In the genomic region with DNA sequence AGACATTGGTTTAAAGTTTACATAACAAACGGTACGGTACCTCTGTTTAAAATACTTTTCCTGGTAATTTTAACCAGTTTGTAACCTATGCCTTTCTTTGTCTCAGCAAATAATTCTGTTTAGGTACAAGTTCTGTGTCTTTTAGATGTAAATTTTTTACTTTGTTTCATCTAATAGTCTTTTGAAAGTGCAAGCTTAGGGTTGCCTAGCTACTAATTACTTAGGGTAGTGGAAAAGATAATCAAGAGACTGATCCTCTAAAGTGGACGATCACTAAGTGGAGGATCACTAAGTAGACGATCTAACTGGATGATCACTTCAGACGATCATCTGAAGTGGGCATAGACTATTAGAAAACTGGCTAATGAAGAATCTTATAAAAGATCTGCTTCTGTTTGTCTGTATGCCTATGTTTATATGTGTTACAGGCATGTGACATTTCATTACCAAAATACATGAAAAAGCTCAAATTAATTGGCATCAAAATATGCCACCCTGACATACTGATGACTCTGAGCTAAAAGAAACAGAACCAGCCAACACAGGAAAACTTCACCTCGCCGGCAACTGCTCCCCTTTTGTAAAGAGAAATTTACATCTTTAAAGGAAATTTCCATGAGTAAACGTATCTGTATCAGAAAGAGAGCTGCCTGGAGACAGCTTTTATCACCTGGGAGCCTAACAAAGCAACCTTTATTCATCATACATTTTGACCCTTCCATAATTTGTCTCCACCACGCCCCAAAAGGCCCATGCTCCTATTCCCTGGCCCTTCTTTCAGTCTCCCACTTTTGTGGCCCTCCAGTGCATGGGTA, we compare ENCODE assay signal across 1 cellular context.
TF ChIP-seq lines count a peak whose summit lies in the region.

No MANE protein-coding gene starts in this region.

TF ChIP-seq in GM23338, 12 proteins besides CTCF, POLR2A, EP300 and RAD21 (continued from another document):
- TF ChIP-seq, protein P1, sequence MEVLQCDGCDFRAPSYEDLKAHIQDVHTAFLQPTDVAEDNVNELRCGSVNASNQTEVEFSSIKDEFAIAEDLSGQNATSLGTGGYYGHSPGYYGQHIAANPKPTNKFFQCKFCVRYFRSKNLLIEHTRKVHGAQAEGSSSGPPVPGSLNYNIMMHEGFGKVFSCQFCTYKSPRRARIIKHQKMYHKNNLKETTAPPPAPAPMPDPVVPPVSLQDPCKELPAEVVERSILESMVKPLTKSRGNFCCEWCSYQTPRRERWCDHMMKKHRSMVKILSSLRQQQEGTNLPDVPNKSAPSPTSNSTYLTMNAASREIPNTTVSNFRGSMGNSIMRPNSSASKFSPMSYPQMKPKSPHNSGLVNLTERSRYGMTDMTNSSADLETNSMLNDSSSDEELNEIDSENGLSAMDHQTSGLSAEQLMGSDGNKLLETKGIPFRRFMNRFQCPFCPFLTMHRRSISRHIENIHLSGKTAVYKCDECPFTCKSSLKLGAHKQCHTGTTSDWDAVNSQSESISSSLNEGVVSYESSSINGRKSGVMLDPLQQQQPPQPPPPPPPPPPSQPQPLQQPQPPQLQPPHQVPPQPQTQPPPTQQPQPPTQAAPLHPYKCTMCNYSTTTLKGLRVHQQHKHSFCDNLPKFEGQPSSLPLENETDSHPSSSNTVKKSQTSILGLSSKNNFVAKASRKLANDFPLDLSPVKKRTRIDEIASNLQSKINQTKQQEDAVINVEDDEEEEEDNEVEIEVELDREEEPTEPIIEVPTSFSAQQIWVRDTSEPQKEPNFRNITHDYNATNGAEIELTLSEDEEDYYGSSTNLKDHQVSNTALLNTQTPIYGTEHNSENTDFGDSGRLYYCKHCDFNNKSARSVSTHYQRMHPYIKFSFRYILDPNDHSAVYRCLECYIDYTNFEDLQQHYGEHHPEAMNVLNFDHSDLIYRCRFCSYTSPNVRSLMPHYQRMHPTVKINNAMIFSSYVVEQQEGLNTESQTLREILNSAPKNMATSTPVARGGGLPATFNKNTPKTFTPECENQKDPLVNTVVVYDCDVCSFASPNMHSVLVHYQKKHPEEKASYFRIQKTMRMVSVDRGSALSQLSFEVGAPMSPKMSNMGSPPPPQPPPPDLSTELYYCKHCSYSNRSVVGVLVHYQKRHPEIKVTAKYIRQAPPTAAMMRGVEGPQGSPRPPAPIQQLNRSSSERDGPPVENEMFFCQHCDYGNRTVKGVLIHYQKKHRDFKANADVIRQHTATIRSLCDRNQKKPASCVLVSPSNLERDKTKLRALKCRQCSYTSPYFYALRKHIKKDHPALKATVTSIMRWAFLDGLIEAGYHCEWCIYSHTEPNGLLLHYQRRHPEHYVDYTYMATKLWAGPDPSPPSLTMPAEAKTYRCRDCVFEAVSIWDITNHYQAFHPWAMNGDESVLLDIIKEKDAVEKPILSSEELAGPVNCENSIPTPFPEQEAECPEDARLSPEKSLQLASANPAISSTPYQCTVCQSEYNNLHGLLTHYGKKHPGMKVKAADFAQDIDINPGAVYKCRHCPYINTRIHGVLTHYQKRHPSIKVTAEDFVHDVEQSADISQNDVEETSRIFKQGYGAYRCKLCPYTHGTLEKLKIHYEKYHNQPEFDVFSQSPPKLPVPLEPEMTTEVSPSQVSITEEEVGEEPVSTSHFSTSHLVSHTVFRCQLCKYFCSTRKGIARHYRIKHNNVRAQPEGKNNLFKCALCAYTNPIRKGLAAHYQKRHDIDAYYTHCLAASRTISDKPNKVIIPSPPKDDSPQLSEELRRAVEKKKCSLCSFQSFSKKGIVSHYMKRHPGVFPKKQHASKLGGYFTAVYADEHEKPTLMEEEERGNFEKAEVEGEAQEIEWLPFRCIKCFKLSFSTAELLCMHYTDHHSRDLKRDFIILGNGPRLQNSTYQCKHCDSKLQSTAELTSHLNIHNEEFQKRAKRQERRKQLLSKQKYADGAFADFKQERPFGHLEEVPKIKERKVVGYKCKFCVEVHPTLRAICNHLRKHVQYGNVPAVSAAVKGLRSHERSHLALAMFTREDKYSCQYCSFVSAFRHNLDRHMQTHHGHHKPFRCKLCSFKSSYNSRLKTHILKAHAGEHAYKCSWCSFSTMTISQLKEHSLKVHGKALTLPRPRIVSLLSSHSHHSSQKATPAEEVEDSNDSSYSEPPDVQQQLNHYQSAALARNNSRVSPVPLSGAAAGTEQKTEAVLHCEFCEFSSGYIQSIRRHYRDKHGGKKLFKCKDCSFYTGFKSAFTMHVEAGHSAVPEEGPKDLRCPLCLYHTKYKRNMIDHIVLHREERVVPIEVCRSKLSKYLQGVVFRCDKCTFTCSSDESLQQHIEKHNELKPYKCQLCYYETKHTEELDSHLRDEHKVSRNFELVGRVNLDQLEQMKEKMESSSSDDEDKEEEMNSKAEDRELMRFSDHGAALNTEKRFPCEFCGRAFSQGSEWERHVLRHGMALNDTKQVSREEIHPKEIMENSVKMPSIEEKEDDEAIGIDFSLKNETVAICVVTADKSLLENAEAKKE (CRISPR knock-in tag; IDR thresholded peaks at IDR 0.05), result no peak
- TF ChIP-seq JUNB (IDR thresholded peaks at IDR 0.05; ENCODE audit: unreplicated experiment) (no peak), STAT1 (IDR thresholded peaks at IDR 0.05; ENCODE audit: unreplicated experiment) (no peak), NANOG (IDR thresholded peaks at IDR 0.05; ENCODE audit: borderline replicate concordance) (peak; percentile 97), POLR2AphosphoS5 (IDR thresholded peaks at IDR 0.05; ENCODE audit: low read depth) (peak; percentile 79), EZH2phosphoT487 (IDR thresholded peaks at IDR 0.05; ENCODE audit: unreplicated experiment) (no peak), ZNF331 (CRISPR knock-in tag; IDR thresholded peaks at IDR 0.05; ENCODE audit: low read depth) (no peak)
- TF ChIP-seq, protein P2, sequence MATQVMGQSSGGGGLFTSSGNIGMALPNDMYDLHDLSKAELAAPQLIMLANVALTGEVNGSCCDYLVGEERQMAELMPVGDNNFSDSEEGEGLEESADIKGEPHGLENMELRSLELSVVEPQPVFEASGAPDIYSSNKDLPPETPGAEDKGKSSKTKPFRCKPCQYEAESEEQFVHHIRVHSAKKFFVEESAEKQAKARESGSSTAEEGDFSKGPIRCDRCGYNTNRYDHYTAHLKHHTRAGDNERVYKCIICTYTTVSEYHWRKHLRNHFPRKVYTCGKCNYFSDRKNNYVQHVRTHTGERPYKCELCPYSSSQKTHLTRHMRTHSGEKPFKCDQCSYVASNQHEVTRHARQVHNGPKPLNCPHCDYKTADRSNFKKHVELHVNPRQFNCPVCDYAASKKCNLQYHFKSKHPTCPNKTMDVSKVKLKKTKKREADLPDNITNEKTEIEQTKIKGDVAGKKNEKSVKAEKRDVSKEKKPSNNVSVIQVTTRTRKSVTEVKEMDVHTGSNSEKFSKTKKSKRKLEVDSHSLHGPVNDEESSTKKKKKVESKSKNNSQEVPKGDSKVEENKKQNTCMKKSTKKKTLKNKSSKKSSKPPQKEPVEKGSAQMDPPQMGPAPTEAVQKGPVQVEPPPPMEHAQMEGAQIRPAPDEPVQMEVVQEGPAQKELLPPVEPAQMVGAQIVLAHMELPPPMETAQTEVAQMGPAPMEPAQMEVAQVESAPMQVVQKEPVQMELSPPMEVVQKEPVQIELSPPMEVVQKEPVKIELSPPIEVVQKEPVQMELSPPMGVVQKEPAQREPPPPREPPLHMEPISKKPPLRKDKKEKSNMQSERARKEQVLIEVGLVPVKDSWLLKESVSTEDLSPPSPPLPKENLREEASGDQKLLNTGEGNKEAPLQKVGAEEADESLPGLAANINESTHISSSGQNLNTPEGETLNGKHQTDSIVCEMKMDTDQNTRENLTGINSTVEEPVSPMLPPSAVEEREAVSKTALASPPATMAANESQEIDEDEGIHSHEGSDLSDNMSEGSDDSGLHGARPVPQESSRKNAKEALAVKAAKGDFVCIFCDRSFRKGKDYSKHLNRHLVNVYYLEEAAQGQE (IDR thresholded peaks at IDR 0.05; ENCODE audit: unreplicated experiment), result no peak
